Comparison of ENCODE assay signal across 8 cellular contexts in genomic region chr2:199955007-199955338, GRCh38. TPM values are rescaled to one million over a fixed set of nuclear protein-coding genes. Genes with fewer than 3 reads are reported as not detected.
DNase-seq lines count a peak whose midpoint lies in the region; ATAC-seq and TF ChIP-seq lines count a peak whose summit lies in the region.

No MANE protein-coding gene starts in this region.

- TF ChIP-seq CTCF in GM10266 (IDR thresholded peaks at IDR 0.05; ENCODE audit: control insufficient read depth, insufficient read depth, low read depth, missing control alignments) = no peak
- TF ChIP-seq CTCF in spleen (IDR thresholded peaks at IDR 0.05 in 8 of 11, conservative IDR thresholded peaks at IDR 0.05 in 3 of 11) = no peak

- intact Hi-C loops in spleen (cut with DNase I; ENCODE audit: low total_unique reads) = no loop called here

- peaks cover 61% of the 10 kb centered on the region for H3K36me3 Mint-ChIP-seq in activated T-helper 17 cell treated with anti-CD3 and anti-CD28 coated beads, Interleukin-2, amount 50 U/mL, for 72 hours (ENCODE audit: low read depth)

- H3K9me3 Mint-ChIP-seq in activated T-helper 17 cell treated with anti-CD3 and anti-CD28 coated beads, Interleukin-2, amount 50 U/mL, for 72 hours = no peaks in the 10 kb centered on the region

- peak overlapping the region; percentile 87 to 96 (median 92) for H3K27ac ChIP-seq in spleen

- TF ChIP-seq POLR2A in spleen (IDR thresholded peaks at IDR 0.05) = no peak

- H3K4me3 Mint-ChIP-seq in activated T-helper 17 cell treated with anti-CD3 and anti-CD28 coated beads, Interleukin-2, amount 50 U/mL, for 72 hours = peak overlapping the region; percentile 99

- H3K4me3 ChIP-seq in spleen = peak overlapping the region; percentile 88 to 100 (median 96)

- no peaks in the 10 kb centered on the region for H3K27me3 Mint-ChIP-seq in activated T-helper 17 cell treated with anti-CD3 and anti-CD28 coated beads, Interleukin-2, amount 50 U/mL, for 72 hours

- no peaks in the 10 kb centered on the region for H3K27me3 ChIP-seq in spleen (replicated peaks in 1 of 7)

- H3K9me3 ChIP-seq in spleen = no peaks in the 10 kb centered on the region

- peaks cover 23% of the 10 kb centered on the region for H3K4me1 Mint-ChIP-seq in activated T-helper 17 cell treated with anti-CD3 and anti-CD28 coated beads, Interleukin-2, amount 50 U/mL, for 72 hours

- WGBS in spleen, 5 donors = 0 to 1% (median 0%) methylated on average over 11 to 13 of the region's 13 CpGs

- H3K27ac Mint-ChIP-seq in activated T-helper 17 cell treated with anti-CD3 and anti-CD28 coated beads, Interleukin-2, amount 50 U/mL, for 72 hours = peak overlapping the region; percentile 97

- peaks cover 0 to 31% (median 15%) of the 10 kb centered on the region in 6 donors for H3K36me3 ChIP-seq in spleen

- peak; percentile 66 for DNase-seq in GM10266 (ENCODE audit: extremely low spot score)
- DNase-seq in iPS DF 19.7 (ENCODE audit: low read depth, low spot score) = peak; percentile 9
- no peak for DNase-seq in spleen
- no peak for DNase-seq in inferior parietal cortex (ENCODE audit: extremely low spot score)
- DNase-seq in HPDE6-E6E7 (ENCODE audit: extremely low spot score) = no peak

- ATAC-seq in GM21423 (IDR thresholded peaks at IDR 0.05; ENCODE audit: unreplicated experiment) = peak; percentile 50
- ATAC-seq in HG03575 (IDR thresholded peaks at IDR 0.05; ENCODE audit: extremely low read depth, insufficient number of reproducible peaks, low FRiP score, unreplicated experiment) = peak; percentile 18
- peak; percentile 62 for ATAC-seq in activated T-helper 17 cell treated with anti-CD3 and anti-CD28 coated beads, Interleukin-2, amount 50 U/mL, for 72 hours (replicated peaks)

- peaks cover 38 to 81% (median 58%) of the 10 kb centered on the region in 6 donors for H3K4me1 ChIP-seq in spleen

RNA-seq across cellular contexts. Expression of gene TYW5, which starts 0.3 kb away (rescaled TPM):
- total RNA-seq in activated T-helper 17 cell treated with anti-CD3 and anti-CD28 coated beads, Interleukin-2, amount 50 U/mL, for 72 hours = 10 to 100 TPM; 11.0 to 16.1 TPM
- total RNA-seq in spleen = 10 to 100 TPM in 6 of 7 donors, 1 to 10 TPM in 1; 7.5 to 15.9 (median 10.6) TPM
- 1 to 10 TPM; 2.7 to 3.9 (median 2.9) TPM for polyA plus RNA-seq in spleen

RNA-seq across cellular contexts. Expression of gene MAIP1, which starts 0.4 kb away (rescaled TPM):
- 10 to 100 TPM; 22.8 to 35.3 TPM for total RNA-seq in activated T-helper 17 cell treated with anti-CD3 and anti-CD28 coated beads, Interleukin-2, amount 50 U/mL, for 72 hours
- total RNA-seq in spleen = 10 to 100 TPM in 6 of 7 donors, 1 to 10 TPM in 1; 9.3 to 24.8 (median 12.0) TPM
- polyA plus RNA-seq in spleen = 10 to 100 TPM in 2 of 3 donors, 1 to 10 TPM in 1; 8.1 to 15.3 (median 12.0) TPM

RNA-seq across cellular contexts. Expression of gene C2orf69, which starts 43.9 kb away (rescaled TPM):
- total RNA-seq in activated T-helper 17 cell treated with anti-CD3 and anti-CD28 coated beads, Interleukin-2, amount 50 U/mL, for 72 hours = 10 to 100 TPM; 16.3 to 19.8 TPM
- 10 to 100 TPM in 6 of 7 donors, 1 to 10 TPM in 1; 9.6 to 13.3 (median 12.3) TPM for total RNA-seq in spleen
- 1 to 10 TPM; 4.7 to 7.4 (median 5.6) TPM for polyA plus RNA-seq in spleen

Comparison
In these comparisons a context has a peak if more than half of its experiments do, and no peak if none do; other contexts are left out.
1. DNase-seq: peak in GM10266 (single experiment) and iPS DF 19.7 (single experiment); none in spleen (single experiment), inferior parietal cortex (single experiment) and HPDE6-E6E7 (single experiment).
2. Peak in every context shown above with its lines, with median percentiles within 50 percentile points of each other: ATAC-seq.